ENCODE assay signal across 8 cellular contexts in genomic region chr17:48678141-48678971, GRCh38. TPM values are rescaled to one million over a fixed set of nuclear protein-coding genes. Genes with fewer than 3 reads are reported as not detected.
DNase-seq lines count a peak whose midpoint lies in the region; ATAC-seq, FAIRE-seq and TF ChIP-seq lines count a peak whose summit lies in the region.

No MANE protein-coding gene starts in this region.

- POLR2A ChIA-PET in GM12878 (lab: Charles Lee): interaction anchor here (0.6 to 1.0 kb wide), 3 partner anchors 169 to 595 kb away, joined by 3 to 10 read pairs (median 5); no protein-coding TSS in a partner anchor

- TF ChIP-seq CTCF in AG09319 (IDR thresholded peaks at IDR 0.05; ENCODE audit: low read depth, low read length): peak; percentile 84
- peak; percentile 95 to 96 (median 96) for TF ChIP-seq CTCF in GM12878 (IDR thresholded peaks at IDR 0.05 in 2 of 3, conservative IDR thresholded peaks at IDR 0.05 in 1 of 3; ENCODE audit: control insufficient read depth in 2 of 3, extremely low read depth in 1 of 3, insufficient read depth in 1 of 3, low read depth in 3 of 3, low read length in 3 of 3)

- H3K27me3 ChIP-seq in GM12878 (replicated peaks in 1 of 2; ENCODE audit: control insufficient read depth in 2 of 2, insufficient read depth in 2 of 2, low read length in 1 of 2) (no peaks in the 10 kb centered on the region; a peak in 1 of 4 replicates), iPS-18a (ENCODE audit: control insufficient read depth, insufficient read depth, low read length) (peaks cover 65% of the 10 kb centered on the region)

- H3K4me1 ChIP-seq in GM12878 (ENCODE audit: control insufficient read depth, insufficient read depth, low read length) (0 out of 2 replicates have a peak, but pooled peaks cover 2% of the 10 kb centered on the region), iPS-18a (ENCODE audit: control insufficient read depth, low read depth, low read length) (no peaks in the 10 kb centered on the region)

- peak overlapping the region; percentile 24; the same call in 1 of the 2 replicates for H2AFZ ChIP-seq in GM12878 (ENCODE audit: control insufficient read depth, low read depth, low read length)

- ATAC-seq in GM19467 (IDR thresholded peaks at IDR 0.05; ENCODE audit: unreplicated experiment) (peak; percentile 63), GM12878 (peak; percentile 99), GM21786 (IDR thresholded peaks at IDR 0.05; ENCODE audit: unreplicated experiment) (no peak)

- H3K9ac ChIP-seq in GM12878 (ENCODE audit: control insufficient read depth, insufficient read depth, low read length) (no peak overlapping the region), iPS-18a (ENCODE audit: low read length) (no peak overlapping the region)

- 5% methylated on average over 35 of the region's 41 CpGs for WGBS in GM12878 (ENCODE audit: insufficient coverage, insufficient replicate concordance, low lambda C conversion rate, missing lambda C conversion rate)

- CTCF ChIA-PET in GM12878 (lab: Yijun Ruan, JAX): interaction anchor here (0.6 to 10.0 kb wide), 68 partner anchors 8 to 774 kb away, joined by 3 to 271 read pairs (median 4); partner anchors contain the start of genes PRAC1, PRAC2 and TTLL6

- H3K9me3 ChIP-seq in GM12878 (replicated peaks; ENCODE audit: control insufficient read depth, insufficient read depth, low read length) (no peaks in the 10 kb centered on the region), iPS-18a (ENCODE audit: control insufficient read depth, low read depth, low read length) (no peaks in the 10 kb centered on the region)

- H3K36me3 ChIP-seq in GM12878 (ENCODE audit: control insufficient read depth in 2 of 2, insufficient read depth in 2 of 2, low read length in 1 of 2) (no peaks in the 10 kb centered on the region), iPS-18a (ENCODE audit: control insufficient read depth, low read depth, low read length) (no peaks in the 10 kb centered on the region)

- DNase-seq in AG09319 (ENCODE audit: extremely low read depth, low read depth): no peak
- peak; percentile 21 for DNase-seq in NCI-H146 treated with DMSO at 0.1 percent for 48 hours (lab: John Stamatoyannopoulos, UW; ENCODE audit: unreplicated experiment)
- peak; percentile 70 for DNase-seq in UCSD-AML1 (lab: John Stamatoyannopoulos, UW; ENCODE audit: unreplicated experiment)
- peak; percentile 9 for DNase-seq in GM12878 (ENCODE audit: low read depth, low spot score)
- peak; percentile 47 to 62 for DNase-seq in stimulated activated CD4-positive, alpha-beta T cell treated with anti-CD3 and anti-CD28 coated beads, Interleukin-12 subunit alpha, Interleukin-12 subunit beta, amount 100 ng/mL, for 24 hours (ENCODE audit: low read depth in 2 of 2)

- H3K4me2 ChIP-seq in GM12878 (ENCODE audit: control insufficient read depth, insufficient read depth): peak overlapping the region; percentile 39

- TF ChIP-seq EP300 in GM12878 (IDR thresholded peaks at IDR 0.05; ENCODE audit: borderline replicate concordance in 1 of 2, control insufficient read depth in 1 of 2, low read depth in 2 of 2, low read length in 2 of 2): no peak

- in situ Hi-C loops in GM12878 (cut with MboI): loop anchor here (5.0 kb wide), 1 partner anchor 204 kb away; no protein-coding TSS in a partner anchor

- FAIRE-seq in GM12878 (lab: Jason Lieb, UNC): no peak

- intact Hi-C loops in GM12878 (cut with micrococcal nuclease; ENCODE audit: unreplicated experiment): loop anchor here (1.0 to 2.0 kb wide), 4 partner anchors 46 to 354 kb away; no protein-coding TSS in a partner anchor

- TF ChIP-seq RAD21 in GM12878 (IDR thresholded peaks at IDR 0.05; ENCODE audit: insufficient read depth, low read depth, low read length): peak; percentile 85

- RAD21 ChIA-PET in GM12878 (lab: Charles Lee; ENCODE audit: unreplicated experiment): interaction anchor here (0.7 to 5.3 kb wide), 25 partner anchors 8 to 357 kb away, joined by 3 to 93 read pairs (median 5); partner anchors contain the start of genes ATP5MC1 and PRAC2

- H4K20me1 ChIP-seq in GM12878 (ENCODE audit: control insufficient read depth, insufficient read depth): no peaks in the 10 kb centered on the region

- no peaks in the 10 kb centered on the region for H3K79me2 ChIP-seq in GM12878 (ENCODE audit: control insufficient read depth, insufficient read depth, low read length)

- no peak overlapping the region for H3K4me3 ChIP-seq in GM12878
- H3K4me3 ChIP-seq in iPS-18a (ENCODE audit: low read length): peak overlapping the region; percentile 32

- SMC1A ChIA-PET in GM12878 (lab: Charles Lee; ENCODE audit: uncharacterized antibody, unreplicated experiment): interaction anchor here (0.6 to 5.5 kb wide), 26 partner anchors 10 to 357 kb away, joined by 3 to 77 read pairs (median 4); partner anchors contain the start of gene PRAC2

- TF ChIP-seq POLR2A in GM12878 (IDR thresholded peaks at IDR 0.05; ENCODE audit: low read depth, low read length): no peak

- no TSS peak for BruUV-seq in GM12878 (replicated peaks; lab: Mats Ljungman, UMichigan)

- no peak overlapping the region for H3K27ac ChIP-seq in GM12878 (ENCODE audit: control insufficient read depth, insufficient read depth)
- no peak overlapping the region for H3K27ac ChIP-seq in iPS-18a (ENCODE audit: low read length)

RNA-seq across cellular contexts. Expression of gene PRAC1, which starts 44.0 kb away (rescaled TPM):
- total RNA-seq in GM12878 (2013; cell fraction: nucleolus; rRNA removed): not detected in 2 replicates
- total RNA-seq in GM12878 (2014; rRNA removed): not detected in 2 replicates
- total RNA-seq in GM12878 (2014; rRNA removed; fragmentation: Illumina TruSeq; extraction: Trizol): not detected in 2 replicates
- not detected in 2 replicates for total RNA-seq in GM12878 (2021)
- not detected for polyA plus RNA-seq in GM12878 (2011; ENCODE audit: low read depth)
- polyA plus RNA-seq in GM12878 (2011; rRNA removed): not detected in 2 replicates
- polyA plus RNA-seq in GM12878 (2011; cell fraction: cytosol; rRNA removed): not detected in 2 replicates
- polyA plus RNA-seq in GM12878 (2011; cell fraction: nucleus; rRNA removed): not detected in 2 replicates
- not detected in 2 replicates for polyA plus RNA-seq in GM12878 (2012)
- not detected in 2 replicates for polyA plus RNA-seq in GM12878 (2014; fragmentation: Illumina TruSeq; extraction: Trizol)
- polyA plus RNA-seq in GM12878 (2014; fragmentation: Nextera tagmentation; extraction: Ambion mirVana): not detected
- not detected in 2 replicates for polyA plus RNA-seq in GM12878 (2014; rRNA removed)
- polyA plus RNA-seq in GM12878 (2016; fragmentation: Nextera tagmentation; extraction: Ambion mirVana): not detected
- not detected in 2 replicates for polyA minus RNA-seq in GM12878 (2011; rRNA and poly(A)+ RNA removed)
- not detected in 2 replicates for polyA minus RNA-seq in GM12878 (2011; cell fraction: cytosol; rRNA and poly(A)+ RNA removed)
- not detected in 2 replicates for polyA minus RNA-seq in GM12878 (2011; cell fraction: nucleus; rRNA and poly(A)+ RNA removed)

RNA-seq across cellular contexts. Expression of gene PRAC2, which starts 44.6 kb away (rescaled TPM):
- total RNA-seq in GM12878 (2013; cell fraction: nucleolus; rRNA removed): not detected in 2 replicates
- total RNA-seq in GM12878 (2014; rRNA removed) (not detected in 2 replicates), GM12878 (2014; rRNA removed; fragmentation: Illumina TruSeq; extraction: Trizol) (not detected in 2 replicates), GM12878 (2021) (not detected in 2 replicates)
- polyA plus RNA-seq in GM12878 (2011; ENCODE audit: low read depth): not detected
- polyA plus RNA-seq in GM12878 (2011; rRNA removed) (not detected in 2 replicates), GM12878 (2014; fragmentation: Illumina TruSeq; extraction: Trizol) (not detected in 2 replicates), GM12878 (2014; fragmentation: Nextera tagmentation; extraction: Ambion mirVana) (under 1 TPM in 1 of 2 experiments, not detected in 1; 0.31 TPM), GM12878 (2014; rRNA removed) (not detected in 2 replicates), GM12878 (2016; fragmentation: Nextera tagmentation; extraction: Ambion mirVana) (not detected)
- not detected in 2 replicates for polyA plus RNA-seq in GM12878 (2011; cell fraction: cytosol; rRNA removed)
- polyA plus RNA-seq in GM12878 (2011; cell fraction: nucleus; rRNA removed): not detected in 2 replicates
- not detected in 2 replicates for polyA plus RNA-seq in GM12878 (2012)
- polyA minus RNA-seq in GM12878 (2011; rRNA and poly(A)+ RNA removed): not detected in 2 replicates
- polyA minus RNA-seq in GM12878 (2011; cell fraction: cytosol; rRNA and poly(A)+ RNA removed): not detected in 2 replicates
- not detected in 2 replicates for polyA minus RNA-seq in GM12878 (2011; cell fraction: nucleus; rRNA and poly(A)+ RNA removed)

RNA-seq across cellular contexts. Expression of gene HOXB13, which starts 50.2 kb away (rescaled TPM):
- total RNA-seq in GM12878 (2013; cell fraction: nucleolus; rRNA removed): not detected in 2 replicates
- total RNA-seq in GM12878 (2014; rRNA removed) (not detected in 2 replicates), GM12878 (2014; rRNA removed; fragmentation: Illumina TruSeq; extraction: Trizol) (not detected in 2 replicates), GM12878 (2021) (0.05 TPM in 2 replicates)
- not detected for polyA plus RNA-seq in GM12878 (2011; ENCODE audit: low read depth)
- polyA plus RNA-seq in GM12878 (2011; rRNA removed) (not detected in 2 replicates), GM12878 (2014; fragmentation: Illumina TruSeq; extraction: Trizol) (not detected in 2 replicates), GM12878 (2014; fragmentation: Nextera tagmentation; extraction: Ambion mirVana) (not detected), GM12878 (2014; rRNA removed) (not detected in 2 replicates), GM12878 (2016; fragmentation: Nextera tagmentation; extraction: Ambion mirVana) (not detected)
- polyA plus RNA-seq in GM12878 (2011; cell fraction: cytosol; rRNA removed): not detected in 2 replicates
- not detected in 2 replicates for polyA plus RNA-seq in GM12878 (2011; cell fraction: nucleus; rRNA removed)
- polyA plus RNA-seq in GM12878 (2012): not detected in 2 replicates
- not detected in 2 replicates for polyA minus RNA-seq in GM12878 (2011; rRNA and poly(A)+ RNA removed)
- not detected in 2 replicates for polyA minus RNA-seq in GM12878 (2011; cell fraction: cytosol; rRNA and poly(A)+ RNA removed)
- not detected in 2 replicates for polyA minus RNA-seq in GM12878 (2011; cell fraction: nucleus; rRNA and poly(A)+ RNA removed)

RNA-seq across cellular contexts. Expression of gene HOXB9, which starts 52.2 kb away (rescaled TPM):
- total RNA-seq in GM12878 (2013; cell fraction: nucleolus; rRNA removed): 0.19 and 0.42 TPM in 2 replicates
- not detected in 2 replicates for total RNA-seq in GM12878 (2014; rRNA removed)
- total RNA-seq in GM12878 (2014; rRNA removed; fragmentation: Illumina TruSeq; extraction: Trizol): 0.04 and 0.05 TPM in 2 replicates
- 0.13 and 0.16 TPM in 2 replicates for total RNA-seq in GM12878 (2021)
- not detected for polyA plus RNA-seq in GM12878 (2011; ENCODE audit: low read depth)
- 0.49 and 0.69 TPM in 2 replicates for polyA plus RNA-seq in GM12878 (2011; rRNA removed)
- 0.32 and 0.46 TPM in 2 replicates for polyA plus RNA-seq in GM12878 (2011; cell fraction: cytosol; rRNA removed)
- polyA plus RNA-seq in GM12878 (2011; cell fraction: nucleus; rRNA removed): 0.53 and 0.87 TPM in 2 replicates
- 0.05 and 0.21 TPM in 2 replicates for polyA plus RNA-seq in GM12878 (2012)
- 0.01 TPM in 1 of 2 replicates, not detected in the other for polyA plus RNA-seq in GM12878 (2014; fragmentation: Illumina TruSeq; extraction: Trizol)
- polyA plus RNA-seq in GM12878 (2014; fragmentation: Nextera tagmentation; extraction: Ambion mirVana): not detected
- polyA plus RNA-seq in GM12878 (2014; rRNA removed): 0.09 TPM in 1 of 2 replicates, not detected in the other
- not detected for polyA plus RNA-seq in GM12878 (2016; fragmentation: Nextera tagmentation; extraction: Ambion mirVana)
- 0.15 and 0.26 TPM in 2 replicates for polyA minus RNA-seq in GM12878 (2011; rRNA and poly(A)+ RNA removed)
- not detected in 2 replicates for polyA minus RNA-seq in GM12878 (2011; cell fraction: cytosol; rRNA and poly(A)+ RNA removed)
- polyA minus RNA-seq in GM12878 (2011; cell fraction: nucleus; rRNA and poly(A)+ RNA removed): 0.19 and 0.24 TPM in 2 replicates
